In the genomic region with DNA sequence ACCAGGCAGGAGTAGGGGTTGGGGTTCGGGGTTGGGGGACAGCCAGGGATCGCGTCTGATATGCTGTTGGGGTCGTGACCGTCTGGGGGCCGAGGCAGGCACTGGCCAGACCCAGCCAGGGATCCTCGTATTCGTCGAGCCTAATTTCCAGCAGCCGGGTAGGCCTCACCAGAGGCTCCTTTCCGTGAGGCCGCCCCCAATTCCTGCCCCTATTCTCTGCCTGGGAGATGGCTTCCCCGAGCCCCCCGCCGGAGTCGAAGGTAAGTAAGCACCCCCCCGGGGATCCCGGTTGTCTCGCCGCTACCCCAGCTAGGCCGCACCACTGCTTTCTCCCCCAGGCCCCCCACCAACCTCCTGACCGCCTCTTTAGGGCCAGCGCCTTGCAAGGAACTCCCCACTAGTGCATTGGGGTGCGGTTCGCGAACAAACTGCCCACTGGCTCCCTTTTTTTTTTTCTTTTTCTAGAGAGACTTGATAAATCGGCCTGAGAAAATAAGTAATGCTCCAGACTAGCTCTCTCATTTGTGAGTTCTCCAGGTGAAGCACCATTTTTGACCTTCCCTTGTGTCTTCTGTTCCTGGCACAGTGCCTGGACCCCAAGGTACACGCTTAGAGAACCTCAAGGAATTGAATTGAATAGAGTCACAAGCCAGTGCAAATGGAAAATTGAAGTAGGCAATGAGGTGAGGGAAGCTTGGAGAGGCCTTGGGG, we compare ENCODE assay signal across 7 cellular contexts. TPM values are rescaled to one million over a fixed set of nuclear protein-coding genes. Genes with fewer than 3 reads are reported as not detected.
DNase-seq lines count a peak whose midpoint lies in the region; ATAC-seq and TF ChIP-seq lines count a peak whose summit lies in the region.

No MANE protein-coding gene starts in this region.

- ATAC-seq in GM19395 (IDR thresholded peaks at IDR 0.05; ENCODE audit: unreplicated experiment) (peak; percentile 14), GM18519 (IDR thresholded peaks at IDR 0.05; ENCODE audit: low FRiP score, unreplicated experiment) (no peak)

- H3K36me3 ChIP-seq in HUES48 (ENCODE audit: control insufficient read depth, insufficient read depth, low read length) (peaks cover 67% of the 10 kb centered on the region), adrenal gland (replicated peaks in 1 of 2) (peaks cover 3 to 38% of the 10 kb centered on the region in 2 donors), iPS-20b (ENCODE audit: insufficient read depth, low read depth, low read length) (peaks cover 65% of the 10 kb centered on the region), smooth muscle cell (ENCODE audit: low read depth) (peaks cover 40% of the 10 kb centered on the region)

- peak overlapping the region; percentile 98 for H3K4me3 ChIP-seq in HUES48 (ENCODE audit: low read depth, low read length)
- peak overlapping the region in 3 of 4 donors; percentile 37 to 95 (median 93) for H3K4me3 ChIP-seq in adrenal gland
- peak overlapping the region; percentile 81 for H3K4me3 ChIP-seq in iPS-20b (ENCODE audit: low read length)
- H3K4me3 ChIP-seq in smooth muscle cell: peak overlapping the region; percentile 96

- peak overlapping the region; percentile 84 for H3K4me2 ChIP-seq in smooth muscle cell

- WGBS in adrenal gland, 4 donors: 1 to 2% (median 1%) methylated on average over 19 to 28 of the region's 28 CpGs
- WGBS in smooth muscle cell (ENCODE audit: low lambda C conversion rate): 6% methylated on average over 23 of the region's 28 CpGs

- TF ChIP-seq POLR2A in adrenal gland (IDR thresholded peaks at IDR 0.05): no peak

- H3K4me1 ChIP-seq in HUES48 (ENCODE audit: control insufficient read depth, insufficient read depth, low read length) (peaks cover 13% of the 10 kb centered on the region; the same call in 1 of the 2 replicates), adrenal gland (replicated peaks in 1 of 2) (peaks cover 25 to 68% of the 10 kb centered on the region in 2 donors), iPS-20b (ENCODE audit: insufficient read depth, low read length) (peaks cover 5% of the 10 kb centered on the region; the same call in 1 of the 2 replicates), smooth muscle cell (ENCODE audit: low read depth) (peaks cover 13% of the 10 kb centered on the region)

- H3K27me3 ChIP-seq in HUES48 (ENCODE audit: control insufficient read depth, insufficient read depth, low read length) (no peaks in the 10 kb centered on the region), adrenal gland (no peaks in the 10 kb centered on the region), iPS-20b (ENCODE audit: insufficient read depth, low read length) (no peaks in the 10 kb centered on the region), smooth muscle cell (ENCODE audit: low read depth) (no peaks in the 10 kb centered on the region)

- H2AFZ ChIP-seq in smooth muscle cell (ENCODE audit: low read depth): peak overlapping the region; percentile 46

- intact Hi-C loops in adrenal gland (cut with DNase I): no loop called here

- peaks cover 83% of the 10 kb centered on the region for H3K79me2 ChIP-seq in smooth muscle cell (ENCODE audit: low read depth)

- TF ChIP-seq CTCF in adrenal gland (IDR thresholded peaks at IDR 0.05) (no peak), smooth muscle cell (IDR thresholded peaks at IDR 0.05; ENCODE audit: borderline replicate concordance, insufficient read depth, poor library complexity, severe bottlenecking) (no peak)

- H3K9me3 ChIP-seq in HUES48 (ENCODE audit: control insufficient read depth, insufficient read depth, low read length): no peaks in the 10 kb centered on the region
- H3K9me3 ChIP-seq in adrenal gland (replicated peaks in 1 of 3): peaks cover 0 to 4% (median 0%) of the 10 kb centered on the region in 3 donors
- H3K9me3 ChIP-seq in iPS-20b (ENCODE audit: insufficient read depth, low read depth, low read length): peaks cover 13% of the 10 kb centered on the region
- H3K9me3 ChIP-seq in smooth muscle cell (replicated peaks; ENCODE audit: low read depth): peaks cover 11% of the 10 kb centered on the region

- H3F3A ChIP-seq in smooth muscle cell (ENCODE audit: low read depth): no peaks in the 10 kb centered on the region

- H3K27ac ChIP-seq in HUES48 (ENCODE audit: low read depth, low read length) (no peak overlapping the region), adrenal gland (peak overlapping the region; percentile 43 to 97 (median 88)), iPS-20b (ENCODE audit: low read length) (no peak overlapping the region), smooth muscle cell (ENCODE audit: low read depth) (peak overlapping the region; percentile 58)

- DNase-seq in adrenal gland: peak in 6 of 7 donors; percentile 29 to 68 (median 44)
- no peak for DNase-seq in smooth muscle cell (lab: John Stamatoyannopoulos, UW; ENCODE audit: unreplicated experiment)
- DNase-seq in occipital lobe (lab: John Stamatoyannopoulos, UW): no peak

- H3K9ac ChIP-seq in HUES48 (ENCODE audit: low read depth, low read length) (peak overlapping the region; percentile 34; the same call in 1 of the 2 replicates), iPS-20b (ENCODE audit: low read depth, low read length) (peak overlapping the region; percentile 76), smooth muscle cell (ENCODE audit: low read depth) (peak overlapping the region; percentile 95)

- no peaks in the 10 kb centered on the region for H4K20me1 ChIP-seq in smooth muscle cell (ENCODE audit: low read depth)

RNA-seq across cellular contexts. Expression of gene ZNF189, which starts 0.4 kb away (rescaled TPM):
- total RNA-seq in adrenal gland (10 to 100 TPM; 17.8 to 52.8 (median 35.1) TPM), smooth muscle cell (12.9 and 21.7 TPM in 2 replicates), occipital lobe (56.5 TPM)
- polyA plus RNA-seq in adrenal gland (10 to 100 TPM; 24.8 to 52.4 (median 34.9) TPM), smooth muscle cell (2.7 and 3.2 TPM in 2 replicates)

RNA-seq across cellular contexts. Expression of gene MRPL50, which starts 0.7 kb away (rescaled TPM):
- total RNA-seq in adrenal gland (10 to 100 TPM in 7 of 8 donors, 1 to 10 TPM in 1; 9.9 to 21.2 (median 15.9) TPM), smooth muscle cell (13.3 and 15.5 TPM in 2 replicates), occipital lobe (55.8 TPM)
- polyA plus RNA-seq in adrenal gland (10 to 100 TPM in 2 of 3 donors, 1 to 10 TPM in 1; 8.4 to 38.6 (median 11.1) TPM), smooth muscle cell (13.7 and 14.1 TPM in 2 replicates)

RNA-seq across cellular contexts. Expression of gene BAAT, which starts 14.3 kb away (rescaled TPM):
- total RNA-seq in adrenal gland (under 1 TPM in 3 of 8 donors, not detected in 5; 0.11 to 0.19 (median 0.14) TPM), smooth muscle cell (0.04 TPM in 1 of 2 replicates, not detected in the other), occipital lobe (0.31 TPM)
- polyA plus RNA-seq in adrenal gland (under 1 TPM; 0.07 to 0.27 (median 0.16) TPM), smooth muscle cell (not detected in 2 replicates)

RNA-seq across cellular contexts. Expression of gene ALDOB, which starts 36.5 kb away (rescaled TPM):
- total RNA-seq in adrenal gland (1 to 10 TPM in 6 of 8 donors, under 1 TPM in 2; 0.74 to 4.8 (median 2.0) TPM), smooth muscle cell (not detected in 2 replicates), occipital lobe (0.16 TPM)
- polyA plus RNA-seq in adrenal gland (1 to 10 TPM; 2.1 to 6.3 (median 4.5) TPM), smooth muscle cell (not detected in 2 replicates)

Comparison
In these comparisons a context has a peak if more than half of its experiments do, and no peak if none do; other contexts are left out.
1. H3K27ac ChIP-seq: peak in adrenal gland (5 of 5) and smooth muscle cell (single experiment); none in HUES48 (single experiment) and iPS-20b (single experiment).
2. H3K9ac ChIP-seq: peak in every context shown above with its lines; median percentile 95 in smooth muscle cell; 76 in iPS-20b; 34 in HUES48.
3. DNase-seq: peak in adrenal gland (6 of 7); none in smooth muscle cell (single experiment) and occipital lobe (single experiment).
4. Peak in every context shown above with its lines, with median percentiles within 50 percentile points of each other: H3K4me3 ChIP-seq.